ENCODE assay signal across 13 cellular contexts in genomic region chr6:108364470-108364869, GRCh38.
"Had no signal": no experiment of that assay in that cellular context is flagged by ENCODE, and none has a peak within 500 bp of the region (broad histone marks: within the 10 kb centered on the region; RNA-seq: fewer than 3 reads in every experiment).

No MANE protein-coding gene starts in this region.

- H3K27ac Mint-ChIP-seq: activated CD8-positive, alpha-beta T cell treated with anti-CD3 and anti-CD28 coated beads for 36 hours; activated naive CD8-positive, alpha-beta T cell treated with anti-CD3 and anti-CD28 coated beads, Interleukin-2, amount 50 U/mL, for 24 hours; stimulated activated effector memory CD8-positive, alpha-beta T cell treated with anti-CD3 and anti-CD28 coated beads, Interleukin-12 subunit alpha, Interleukin-12 subunit beta, amount 100 ng/mL, for 72 hours had no signal

- H3K9me3 ChIP-seq: ascending aorta, pancreas, thyroid gland had no signal

- H3K27me3 Mint-ChIP-seq: activated CD8-positive, alpha-beta T cell treated with anti-CD3 and anti-CD28 coated beads for 36 hours; activated naive CD8-positive, alpha-beta T cell treated with anti-CD3 and anti-CD28 coated beads, Interleukin-2, amount 50 U/mL, for 24 hours had no signal

- H3K36me3 ChIP-seq: ascending aorta, pancreas, thyroid gland, WERI-Rb-1 had no signal

- H3K4me3 ChIP-seq: ascending aorta, pancreas, smooth muscle cell, thyroid gland had no signal

- H3K4me3 Mint-ChIP-seq: activated CD8-positive, alpha-beta T cell treated with anti-CD3 and anti-CD28 coated beads for 36 hours; activated naive CD8-positive, alpha-beta T cell treated with anti-CD3 and anti-CD28 coated beads, Interleukin-2, amount 50 U/mL, for 24 hours; stimulated activated effector memory CD8-positive, alpha-beta T cell treated with anti-CD3 and anti-CD28 coated beads, Interleukin-12 subunit alpha, Interleukin-12 subunit beta, amount 100 ng/mL, for 72 hours had no signal

- H3K4me1 Mint-ChIP-seq: activated naive CD8-positive, alpha-beta T cell treated with anti-CD3 and anti-CD28 coated beads, Interleukin-2, amount 50 U/mL, for 24 hours; stimulated activated effector memory CD8-positive, alpha-beta T cell treated with anti-CD3 and anti-CD28 coated beads, Interleukin-12 subunit alpha, Interleukin-12 subunit beta, amount 100 ng/mL, for 72 hours had no signal

- H3K4me2 ChIP-seq: smooth muscle cell had no signal

- H3K4me1 ChIP-seq: ascending aorta, pancreas, thyroid gland had no signal

- H3K27me3 ChIP-seq: ascending aorta, pancreas, thyroid gland had no signal

- DNase-seq: activated CD4-positive, alpha-beta T cell treated with anti-CD3 and anti-CD28 coated beads for 4 hours; activated CD8-positive, alpha-beta memory T cell treated with anti-CD3 and anti-CD28 coated beads, Interleukin-2, amount 50 U/mL, for 4 hours; activated CD8-positive, alpha-beta T cell treated with anti-CD3 and anti-CD28 coated beads for 36 hours; activated naive CD4-positive, alpha-beta T cell; activated naive CD8-positive, alpha-beta T cell treated with anti-CD3 and anti-CD28 coated beads, Interleukin-2, amount 50 U/mL, for 24 hours; effector CD4-positive, alpha-beta T cell; pancreas; thyroid gland; WERI-Rb-1 had no signal

- H3K9me3 Mint-ChIP-seq: activated CD8-positive, alpha-beta T cell treated with anti-CD3 and anti-CD28 coated beads for 36 hours; activated naive CD8-positive, alpha-beta T cell treated with anti-CD3 and anti-CD28 coated beads, Interleukin-2, amount 50 U/mL, for 24 hours; neural crest cell; stimulated activated effector memory CD8-positive, alpha-beta T cell treated with anti-CD3 and anti-CD28 coated beads, Interleukin-12 subunit alpha, Interleukin-12 subunit beta, amount 100 ng/mL, for 72 hours had no signal

- ATAC-seq: activated CD8-positive, alpha-beta T cell treated with anti-CD3 and anti-CD28 coated beads for 36 hours; activated naive CD8-positive, alpha-beta T cell treated with anti-CD3 and anti-CD28 coated beads, Interleukin-2, amount 50 U/mL, for 24 hours; pancreas had no signal

- H3K36me3 Mint-ChIP-seq: stimulated activated effector memory CD8-positive, alpha-beta T cell treated with anti-CD3 and anti-CD28 coated beads, Interleukin-12 subunit alpha, Interleukin-12 subunit beta, amount 100 ng/mL, for 72 hours had no signal

- H3K27ac ChIP-seq: ascending aorta, pancreas, thyroid gland, WERI-Rb-1 had no signal
